1 cellular context compared by ENCODE assay signal in the genomic region with DNA sequence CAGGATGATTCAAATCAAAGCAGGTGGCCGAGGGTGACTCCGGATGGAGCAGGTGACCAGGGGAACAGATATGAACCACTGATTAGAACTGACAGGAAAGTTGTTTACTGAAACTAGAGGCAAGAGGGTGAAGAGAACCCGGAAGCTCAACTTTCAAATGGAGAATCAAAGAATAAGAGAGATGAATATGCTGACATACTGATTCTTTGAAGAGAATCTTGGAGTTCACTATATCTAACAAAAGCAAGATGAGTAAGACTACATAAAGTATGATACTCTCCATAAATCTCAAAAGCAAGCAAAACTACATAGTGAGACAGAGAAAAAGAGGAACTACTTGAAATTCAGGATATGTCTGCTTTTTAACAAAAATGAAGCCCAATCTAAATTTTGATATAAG.
TF ChIP-seq lines count a peak whose summit lies in the region.

No MANE protein-coding gene starts in this region.

TF ChIP-seq in K562, 482 proteins besides CTCF, POLR2A, EP300 and RAD21:
- no peak for TF ChIP-seq ERF (CRISPR knock-in tag; IDR thresholded peaks at IDR 0.05)
- TF ChIP-seq CTCFL (IDR thresholded peaks at IDR 0.05; ENCODE audit: borderline replicate concordance, insufficient read depth, low read depth, low read length, poor library complexity, severe bottlenecking): no peak
- TF ChIP-seq C11orf30 (IDR thresholded peaks at IDR 0.05; ENCODE audit: low read depth): peak; percentile 66; the same call in 1 of the 2 replicates
- TF ChIP-seq ZNF316 (IDR thresholded peaks at IDR 0.05): peak; percentile 74
- TF ChIP-seq SRSF3 (IDR thresholded peaks at IDR 0.05; ENCODE audit: insufficient read depth, low read length): no peak
- no peak for TF ChIP-seq POLR3G (IDR thresholded peaks at IDR 0.05; ENCODE audit: extremely low read depth, insufficient read length, insufficient replicate concordance)
- TF ChIP-seq MAFG (tag; conservative IDR thresholded peaks at IDR 0.05): 0 out of 2 replicates have a peak, but pooled peaks have one; percentile 8
- TF ChIP-seq ZMIZ1 (IDR thresholded peaks at IDR 0.05; ENCODE audit: low read depth in 2 of 2, low read length in 2 of 2): no peak
- no peak for TF ChIP-seq CBFA2T3 (IDR thresholded peaks at IDR 0.05)
- TF ChIP-seq ZNF239 (CRISPR knock-in tag; IDR thresholded peaks at IDR 0.05): no peak
- TF ChIP-seq IRF1 (CRISPR knock-in tag; IDR thresholded peaks at IDR 0.05; ENCODE audit: borderline replicate concordance): no peak
- no peak for TF ChIP-seq ZFP30 (CRISPR knock-in tag; IDR thresholded peaks at IDR 0.05; ENCODE audit: borderline replicate concordance)
- no peak for TF ChIP-seq RBM22 (IDR thresholded peaks at IDR 0.05; ENCODE audit: low read depth, low read length, poor library complexity, severe bottlenecking)
